Comparison of ENCODE assay signal across 8 cellular contexts in the genomic region with DNA sequence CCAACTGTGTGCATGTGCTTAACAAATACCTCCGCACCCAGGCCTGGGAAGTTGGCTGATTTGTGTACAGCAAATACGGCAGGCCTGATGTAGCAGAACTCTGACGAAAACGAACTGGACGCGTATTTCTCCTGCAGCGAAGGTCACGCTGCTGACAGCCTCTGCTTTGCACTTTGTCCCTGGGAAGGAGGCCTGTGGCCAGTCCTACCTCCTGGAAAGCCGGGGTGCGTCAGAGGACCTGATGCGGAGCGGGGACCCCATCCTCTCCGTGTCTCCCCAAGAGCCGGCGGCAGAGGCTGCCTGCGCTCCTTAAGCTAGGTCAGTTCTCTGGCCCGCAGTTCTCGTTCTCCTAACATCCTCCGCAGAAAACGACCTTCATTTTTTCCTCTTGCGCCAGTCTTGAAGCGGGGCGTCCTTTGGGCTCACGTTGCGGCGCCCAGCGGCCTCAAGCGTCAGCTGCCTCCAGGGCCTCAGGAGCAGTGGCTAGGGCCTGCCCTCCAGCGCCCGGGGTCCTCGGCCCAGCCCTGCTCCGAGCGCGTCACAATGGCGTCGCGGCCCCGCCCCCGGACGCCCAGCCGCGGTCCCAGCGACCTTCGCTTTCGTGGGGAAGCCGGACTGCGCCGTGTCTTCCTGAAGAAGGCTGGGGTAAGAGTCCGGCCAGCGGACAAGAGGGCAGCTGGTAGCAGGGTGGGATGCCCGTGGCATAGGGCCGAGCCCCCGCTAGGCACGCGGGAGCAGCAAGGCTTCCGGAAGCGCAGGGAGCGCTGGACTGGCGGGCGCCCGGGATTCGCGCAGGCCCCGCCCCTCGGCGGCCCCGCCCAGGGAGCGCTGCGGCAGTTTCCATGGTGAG. TPM values are rescaled to one million over a fixed set of nuclear protein-coding genes. Genes with fewer than 3 reads are reported as not detected.
DNase-seq lines count a peak whose midpoint lies in the region; ATAC-seq and TF ChIP-seq lines count a peak whose summit lies in the region.

TSS of gene ZNF487 (plus strand) at position 821 of the 850 bp plus-strand sequence. CDS start 38,703 bp downstream, outside the sequence.

- H2AFZ ChIP-seq in neuron (ENCODE audit: low read depth, low read length), result peak within 1 kb of the TSS; percentile 92

- no peaks in the 10 kb centered on the region for H3K9me3 ChIP-seq in neuron (ENCODE audit: low read length)

- peak within 1 kb of the TSS; percentile 95 for H3K4me3 ChIP-seq in neuron (ENCODE audit: low read length)

- H3K27me3 ChIP-seq in foreskin keratinocyte, result no peaks in the 10 kb centered on the region
- no peaks in the 10 kb centered on the region for H3K27me3 ChIP-seq in neuron (ENCODE audit: insufficient read depth, low read length)

- DNase-seq in EH (ENCODE audit: low read depth), result peak; percentile 88
- peak; percentile 78 for DNase-seq in SHP77 treated with DMSO at 0.1 percent for 48 hours (lab: John Stamatoyannopoulos, UW)
- peak; percentile 64 to 82 (median 72) for DNase-seq in activated naive CD4-positive, alpha-beta T cell (lab: John Stamatoyannopoulos, UW)
- DNase-seq in foreskin keratinocyte, result peak; percentile 69 to 84
- peak; percentile 77 for DNase-seq in stromal cell of bone marrow (ENCODE audit: low read depth)

- H3K4me1 ChIP-seq in foreskin keratinocyte, result peaks cover 4% of the 10 kb centered on the region
- H3K4me1 ChIP-seq in neuron (ENCODE audit: insufficient read depth, low read length), result no peaks in the 10 kb centered on the region

- peak; percentile 97 for ATAC-seq in GM21717 (IDR thresholded peaks at IDR 0.05; ENCODE audit: unreplicated experiment)
- peak; percentile 96 for ATAC-seq in foreskin keratinocyte

- H3K36me3 ChIP-seq in neuron (ENCODE audit: insufficient read depth, low read length), result no peaks in the 10 kb centered on the region

- peak; percentile 36 for TF ChIP-seq CTCF in foreskin keratinocyte (conservative IDR thresholded peaks at IDR 0.05)

- peak within 1 kb of the TSS; percentile 97 for H3K27ac ChIP-seq in foreskin keratinocyte

- no peak; the same call in 1 of the 2 replicates for TF ChIP-seq RAD21 in Ishikawa (IDR thresholded peaks at IDR 0.05; ENCODE audit: low read depth)

- TF ChIP-seq EP300 in Ishikawa (IDR thresholded peaks at IDR 0.05; ENCODE audit: borderline replicate concordance), result no peak

TF ChIP-seq in Ishikawa, 13 proteins besides CTCF, POLR2A, EP300 and RAD21:
- TF ChIP-seq FOXM1 (IDR thresholded peaks at IDR 0.05; ENCODE audit: borderline replicate concordance, low read depth) (no peak), NFIC (IDR thresholded peaks at IDR 0.05) (no peak), CEBPB (IDR thresholded peaks at IDR 0.05) (no peak), REST (IDR thresholded peaks at IDR 0.05; ENCODE audit: low read depth) (no peak), YY1 (IDR thresholded peaks at IDR 0.05; ENCODE audit: low read depth) (peak; percentile 84), TEAD4 (IDR thresholded peaks at IDR 0.05) (no peak), CREB1 (IDR thresholded peaks at IDR 0.05; ENCODE audit: low read depth) (peak; percentile 84), TCF12 (IDR thresholded peaks at IDR 0.05; ENCODE audit: low read depth) (no peak; the same call in 1 of the 2 replicates), EGR1 (IDR thresholded peaks at IDR 0.05) (peak; percentile 46; the same call in 1 of the 2 replicates), TAF1 (IDR thresholded peaks at IDR 0.05; ENCODE audit: low read depth) (peak; percentile 69), ZBTB7A (IDR thresholded peaks at IDR 0.05; ENCODE audit: low read depth) (0 out of 2 replicates have a peak, but pooled peaks have one; percentile 29), USF1 (IDR thresholded peaks at IDR 0.05) (0 out of 2 replicates have a peak, but pooled peaks have one; percentile 3)
- TF ChIP-seq, protein P1, sequence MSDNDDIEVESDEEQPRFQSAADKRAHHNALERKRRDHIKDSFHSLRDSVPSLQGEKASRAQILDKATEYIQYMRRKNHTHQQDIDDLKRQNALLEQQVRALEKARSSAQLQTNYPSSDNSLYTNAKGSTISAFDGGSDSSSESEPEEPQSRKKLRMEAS (IDR thresholded peaks at IDR 0.05), result peak; percentile 81

RNA-seq across cellular contexts. Expression of gene ZNF487, which starts in this region (rescaled TPM):
- total RNA-seq in foreskin keratinocyte, result 2.7 and 3.0 TPM in 2 replicates
- 1.5 and 2.3 TPM in 2 replicates for polyA plus RNA-seq in foreskin keratinocyte

Comparison
In these comparisons a context has a peak if more than half of its experiments do, and no peak if none do; other contexts are left out.
1. Peak in every context shown above with its lines: DNase-seq, ATAC-seq, H3K4me3 ChIP-seq and H3K27ac ChIP-seq.